8 cellular contexts compared by ENCODE assay signal in genomic region chr9:37953775-37954437, GRCh38. TPM values are rescaled to one million over a fixed set of nuclear protein-coding genes. Genes with fewer than 3 reads are reported as not detected.
DNase-seq lines count a peak whose midpoint lies in the region; ATAC-seq and TF ChIP-seq lines count a peak whose summit lies in the region.

No MANE protein-coding gene starts in this region.

- peak; percentile 53 for ATAC-seq in HG03135 (IDR thresholded peaks at IDR 0.05; ENCODE audit: unreplicated experiment)

- TF ChIP-seq CTCF in AG10803 (conservative IDR thresholded peaks at IDR 0.05; ENCODE audit: low read length): no peak

- DNase-seq in AG10803 (ENCODE audit: low read depth) (peak; percentile 91), GM19238 (ENCODE audit: insufficient read length, low spot score) (peak; percentile 68), glomerular endothelial cell (ENCODE audit: extremely low read depth, low read depth, low spot score) (peak; percentile 96), NCI-H446 treated with DMSO at 0.1 percent for 48 hours (lab: John Stamatoyannopoulos, UW) (no peak), NCI-H2107 treated with DMSO at 0.1 percent for 48 hours (lab: John Stamatoyannopoulos, UW; ENCODE audit: unreplicated experiment) (no peak)
- peak; percentile 53 to 66 for DNase-seq in activated CD4-positive, alpha-beta T cell treated with anti-CD3 and anti-CD28 coated beads, Interleukin-2, amount 50 U/mL, for 48 hours
- peak; percentile 17 for DNase-seq in stimulated activated CD8-positive, alpha-beta memory T cell treated with anti-CD3 and anti-CD28 coated beads, Interleukin-12 subunit alpha, Interleukin-12 subunit beta, amount 100 ng/mL, for 4 hours (ENCODE audit: low read depth)

- no peak overlapping the region for H3K4me3 ChIP-seq in AG10803 (ENCODE audit: low read length)

RNA-seq across cellular contexts. Expression of gene SLC25A51, which starts 50.0 kb away (rescaled TPM):
- 35.4 and 47.2 TPM in 2 replicates for total RNA-seq in glomerular endothelial cell

Comparison
In these comparisons a context has a peak if more than half of its experiments do, and no peak if none do; other contexts are left out.
1. DNase-seq: peak in AG10803 (single experiment), GM19238 (single experiment), activated CD4-positive, alpha-beta T cell treated with anti-CD3 and anti-CD28 coated beads, Interleukin-2, amount 50 U/mL, for 48 hours (2 of 2), glomerular endothelial cell (single experiment) and stimulated activated CD8-positive, alpha-beta memory T cell treated with anti-CD3 and anti-CD28 coated beads, Interleukin-12 subunit alpha, Interleukin-12 subunit beta, amount 100 ng/mL, for 4 hours (single experiment); none in NCI-H446 treated with DMSO at 0.1 percent for 48 hours (single experiment) and NCI-H2107 treated with DMSO at 0.1 percent for 48 hours (single experiment).